In genomic region chr6:168536196-168536595, GRCh38 we compare ENCODE assay signal across 16 cellular contexts.
DNase-seq lines count a peak whose midpoint lies in the region; ATAC-seq and TF ChIP-seq lines count a peak whose summit lies in the region.
"Had no signal": no experiment of that assay in that cellular context is flagged by ENCODE, and none has a peak within 500 bp of the region (broad histone marks: within the 10 kb centered on the region; RNA-seq: fewer than 3 reads in every experiment).

No MANE protein-coding gene starts in this region.

- ATAC-seq in gastrocnemius medialis = no peak

- no peak overlapping the region for H3K4me3 Mint-ChIP-seq in osteocyte (ENCODE audit: unreplicated experiment)
- H3K4me3 Mint-ChIP-seq: CD4-positive, alpha-beta memory T cell had no signal

- no peak overlapping the region for H2AFZ ChIP-seq in Karpas-422 (ENCODE audit: low read length)

- in situ Hi-C loops in gastrocnemius medialis (cut with MboI; ENCODE audit: low sequenced_read_pairs in 4 of 4) = no loop called here

- no peaks in the 10 kb centered on the region for H3K4me1 Mint-ChIP-seq in osteocyte (ENCODE audit: unreplicated experiment)
- H3K4me1 Mint-ChIP-seq: CD4-positive, alpha-beta memory T cell had no signal

- H4K20me1 ChIP-seq in Karpas-422 (ENCODE audit: insufficient read depth, low read depth, low read length) = no peaks in the 10 kb centered on the region

- H3K9me3 ChIP-seq in Karpas-422 (ENCODE audit: low read length) (no peaks in the 10 kb centered on the region), testis (no peaks in the 10 kb centered on the region), gastrocnemius medialis (no peaks in the 10 kb centered on the region)
- H3K9me3 ChIP-seq: BE2C had no signal

- H3K36me3 ChIP-seq in Karpas-422 (ENCODE audit: insufficient read depth, low read length) (no peaks in the 10 kb centered on the region), testis (ENCODE audit: low read depth, missing control alignments) (no peaks in the 10 kb centered on the region), gastrocnemius medialis (no peaks in the 10 kb centered on the region)
- H3K36me3 ChIP-seq: BE2C had no signal

- no peak for TF ChIP-seq POLR2A in testis (IDR thresholded peaks at IDR 0.05)
- TF ChIP-seq POLR2A in gastrocnemius medialis (IDR thresholded peaks at IDR 0.05) = no peak

- H3K27me3 ChIP-seq in Karpas-422 (ENCODE audit: low read length) = no peaks in the 10 kb centered on the region
- H3K27me3 ChIP-seq in dorsolateral prefrontal cortex = peaks cover 0 to 16% (median 0%) of the 10 kb centered on the region in 45 donors
- H3K27me3 ChIP-seq in testis = no peaks in the 10 kb centered on the region
- H3K27me3 ChIP-seq in gastrocnemius medialis = no peaks in the 10 kb centered on the region

- H3K27ac ChIP-seq in Karpas-422 (ENCODE audit: low read length) (no peak overlapping the region), dorsolateral prefrontal cortex (peak overlapping the region in 30 of 59 donors; percentile 9 to 80 (median 51)), testis (peak overlapping the region; percentile 75 to 82), gastrocnemius medialis (peak overlapping the region in 1 of 4 donors; percentile 43)

- no peak overlapping the region for H3K27ac Mint-ChIP-seq in osteocyte (ENCODE audit: unreplicated experiment)

- peak; percentile 4 for DNase-seq in Karpas-422
- no peak for DNase-seq in dorsolateral prefrontal cortex
- DNase-seq in osteocyte (ENCODE audit: extremely low spot score, unreplicated experiment) = peak; percentile 76
- DNase-seq in testis = no peak
- DNase-seq in gastrocnemius medialis = no peak
- DNase-seq in NCI-H187 treated with DMSO at 0.1 percent for 48 hours (lab: John Stamatoyannopoulos, UW) = no peak
- DNase-seq in SW 1271 (lab: John Stamatoyannopoulos, UW) = no peak
- DNase-seq: BE2C; CD4-positive, alpha-beta memory T cell; DMS79 treated with DMSO at 0.1 percent for 48 hours; GDM1; HCEC 1CT; IMR-90; NCI-H1417 treated with DMSO at 0.1 percent for 48 hours; NCI-H2029 treated with DMSO at 0.1 percent for 48 hours; NCI-H524 had no signal

- TF ChIP-seq CTCF in dorsolateral prefrontal cortex (IDR thresholded peaks at IDR 0.05 in 54 of 56, conservative IDR thresholded peaks at IDR 0.05 in 2 of 56; ENCODE audit: low read depth in 1 of 56, partially characterized antibody in 56 of 56) = no peak
- TF ChIP-seq CTCF in osteocyte (IDR thresholded peaks at IDR 0.05) = no peak
- no peak for TF ChIP-seq CTCF in testis (IDR thresholded peaks at IDR 0.05)
- no peak for TF ChIP-seq CTCF in gastrocnemius medialis (IDR thresholded peaks at IDR 0.05 in 4 of 5, conservative IDR thresholded peaks at IDR 0.05 in 1 of 5)

- no peak overlapping the region for H3K4me2 ChIP-seq in Karpas-422 (ENCODE audit: low read depth, low read length, poor library complexity, severe bottlenecking)

- H3K4me1 ChIP-seq in Karpas-422 (ENCODE audit: low read length) (no peaks in the 10 kb centered on the region), testis (peaks cover 54% of the 10 kb centered on the region), gastrocnemius medialis (peaks cover 0 to 3% of the 10 kb centered on the region in 2 donors)
- H3K4me1 ChIP-seq: BE2C had no signal

- intact Hi-C loops in dorsolateral prefrontal cortex (cut with DNase I) (no loop called here), testis (cut with DNase I; ENCODE audit: low total_unique reads) (no loop called here), gastrocnemius medialis (cut with DNase I; ENCODE audit: low total_unique reads) (no loop called here)

- H3K9me3 Mint-ChIP-seq in osteocyte (ENCODE audit: unreplicated experiment) = no peaks in the 10 kb centered on the region
- H3K9me3 Mint-ChIP-seq: CD4-positive, alpha-beta memory T cell had no signal

- 45 to 51% methylated on average over 6 to 7 of the region's 7 CpGs for WGBS in testis, 2 donors

- H3K4me3 ChIP-seq in Karpas-422 (ENCODE audit: low read length) (no peak overlapping the region), dorsolateral prefrontal cortex (no peak overlapping the region), testis (no peak overlapping the region), gastrocnemius medialis (no peak overlapping the region)

- no peaks in the 10 kb centered on the region for H3K36me3 Mint-ChIP-seq in osteocyte (ENCODE audit: unreplicated experiment)
- H3K36me3 Mint-ChIP-seq: CD4-positive, alpha-beta memory T cell had no signal

- H3K9ac ChIP-seq in Karpas-422 (ENCODE audit: low read length) = no peak overlapping the region

- H3K27me3 Mint-ChIP-seq in osteocyte (ENCODE audit: unreplicated experiment) = peaks cover 3% of the 10 kb centered on the region

- no peaks in the 10 kb centered on the region for H3K79me2 ChIP-seq in Karpas-422 (ENCODE audit: low read length)

- H3K9me2 ChIP-seq in Karpas-422 (replicated peaks; ENCODE audit: insufficient read depth, low read length) = no peaks in the 10 kb centered on the region

Comparison
In these comparisons a context has a peak if more than half of its experiments do, and no peak if none do; other contexts are left out.
1. DNase-seq: peak in Karpas-422 (single experiment) and osteocyte (single experiment); none in dorsolateral prefrontal cortex (0 of 10), testis (single experiment), gastrocnemius medialis (0 of 2), NCI-H187 treated with DMSO at 0.1 percent for 48 hours (single experiment) and SW 1271 (0 of 2).